21 cellular contexts compared by ENCODE assay signal in the genomic region with DNA sequence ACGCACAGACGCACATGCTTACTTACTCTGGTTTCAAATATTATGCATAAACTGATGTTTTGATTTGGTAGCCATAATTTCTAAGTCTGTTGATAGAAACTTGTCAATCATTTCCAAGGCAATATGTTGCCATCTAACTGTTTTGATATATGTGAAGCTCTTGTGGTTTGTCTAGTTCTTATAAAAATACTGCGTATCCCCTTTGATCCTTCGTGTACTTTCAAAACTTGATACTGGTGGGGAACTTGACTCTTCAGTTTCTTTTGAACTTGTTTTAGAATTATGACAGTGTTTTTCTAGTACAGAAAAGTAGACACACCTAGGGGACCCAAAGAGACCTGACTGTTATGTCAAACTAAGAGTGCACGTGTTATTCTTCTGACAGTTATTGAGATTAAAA.
"Had no signal": no experiment of that assay in that cellular context is flagged by ENCODE, and none has a peak within 500 bp of the region (broad histone marks: within the 10 kb centered on the region; RNA-seq: fewer than 3 reads in every experiment).

No MANE protein-coding gene starts in this region.

- H3K27me3 ChIP-seq: ascending aorta, body of pancreas had no signal

- H3K4me1 ChIP-seq: ascending aorta, body of pancreas had no signal

- H3K4me3 Mint-ChIP-seq: activated CD4-positive, alpha-beta memory T cell treated with anti-CD3 and anti-CD28 coated beads for 36 hours; activated CD4-positive, alpha-beta T cell treated with anti-CD3 and anti-CD28 coated beads, Interleukin-2, amount 10 ng/mL, durations not matched to agents 7 days and 5 days had no signal

- H3K4me3 ChIP-seq: ascending aorta, body of pancreas had no signal

- H3K4me2 ChIP-seq: KMS-11 had no signal

- H3K9me3 Mint-ChIP-seq: activated CD4-positive, alpha-beta memory T cell treated with anti-CD3 and anti-CD28 coated beads for 36 hours; activated CD4-positive, alpha-beta T cell treated with anti-CD3 and anti-CD28 coated beads, Interleukin-2, amount 10 ng/mL, durations not matched to agents 7 days and 5 days had no signal

- H3K27ac ChIP-seq: ascending aorta, body of pancreas, KMS-11, WERI-Rb-1 had no signal

- H3K27ac Mint-ChIP-seq: activated CD4-positive, alpha-beta memory T cell treated with anti-CD3 and anti-CD28 coated beads for 36 hours; activated CD4-positive, alpha-beta T cell treated with anti-CD3 and anti-CD28 coated beads, Interleukin-2, amount 10 ng/mL, durations not matched to agents 7 days and 5 days; activated T-cell treated with anti-CD3 and anti-CD28 coated beads, Interleukin-2, amount 50 U/mL, for 72 hours had no signal

- H3K27me3 Mint-ChIP-seq: activated CD4-positive, alpha-beta memory T cell treated with anti-CD3 and anti-CD28 coated beads for 36 hours had no signal

- H3K9me3 ChIP-seq: ascending aorta, body of pancreas had no signal

- H3K36me3 Mint-ChIP-seq: activated CD4-positive, alpha-beta memory T cell treated with anti-CD3 and anti-CD28 coated beads for 36 hours had no signal

- H3K9ac ChIP-seq: KMS-11 had no signal

- ATAC-seq: body of pancreas, HepG2 had no signal

- DNase-seq: activated CD4-positive, alpha-beta memory T cell treated with anti-CD3 and anti-CD28 coated beads for 36 hours; activated CD4-positive, alpha-beta T cell treated with anti-CD3 and anti-CD28 coated beads, Interleukin-2, amount 10 ng/mL, durations not matched to agents 7 days and 5 days; activated CD8-positive, alpha-beta memory T cell treated with anti-CD3 and anti-CD28 coated beads for 24 hours; activated T-cell treated with anti-CD3 and anti-CD28 coated beads, Interleukin-2, amount 50 U/mL, for 72 hours; amniotic stem cell; body of pancreas; central memory CD4-positive, alpha-beta T cell; NCI-H1092; NCI-H1417; NCI-H1930; NCI-H2107; NCI-H2171 treated with DMSO at 0.1 percent for 48 hours; NCI-H226; NCI-H526 treated with DMSO at 0.1 percent for 48 hours; NCI-H82; SIG-M5; T-helper 1 cell; WERI-Rb-1 had no signal

- H3K36me3 ChIP-seq: ascending aorta, WERI-Rb-1 had no signal
